Comparison of ENCODE assay signal across 8 cellular contexts in the genomic region with DNA sequence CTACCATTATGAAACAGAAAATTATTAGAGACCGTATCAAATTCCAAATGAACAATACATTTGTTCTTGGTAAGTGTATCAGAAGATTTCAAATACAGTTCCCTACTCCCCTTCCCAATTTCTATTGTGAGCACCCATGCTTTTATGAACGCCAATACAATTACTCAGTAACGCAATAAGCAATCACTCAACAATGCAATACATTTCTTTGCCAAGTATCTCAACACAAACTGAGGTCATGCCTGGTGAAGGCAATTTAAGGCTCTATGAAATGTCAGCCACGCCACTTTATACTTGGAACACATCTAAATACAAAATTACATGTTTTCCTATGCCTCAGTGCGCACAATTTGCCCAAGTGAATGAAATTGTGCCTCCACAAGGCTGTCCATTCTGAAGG. TPM values are rescaled to one million over a fixed set of nuclear protein-coding genes. Genes with fewer than 3 reads are reported as not detected.
DNase-seq lines count a peak whose midpoint lies in the region; ATAC-seq and TF ChIP-seq lines count a peak whose summit lies in the region.

No MANE protein-coding gene starts in this region.

- H3K4me3 Mint-ChIP-seq in CD14-positive monocyte (peak overlapping the region; percentile 83 to 89), nephron progenitor cell (peak overlapping the region; percentile 90)
- peak overlapping the region; percentile 13 to 80 for H3K4me3 Mint-ChIP-seq in effector memory CD8-positive, alpha-beta T cell

- no peak for TF ChIP-seq POLR2A in NB4 (IDR thresholded peaks at IDR 0.05; ENCODE audit: extremely low read depth, insufficient read length)

- no peak for DNase-seq in CD14-positive monocyte (ENCODE audit: low spot score)
- no peak for DNase-seq in NB4 (ENCODE audit: low read depth)
- DNase-seq in effector memory CD8-positive, alpha-beta T cell = no peak
- no peak for DNase-seq in nephron progenitor cell
- DNase-seq in NCI-H2196 treated with DMSO at 0.1 percent for 48 hours (lab: John Stamatoyannopoulos, UW; ENCODE audit: unreplicated experiment) = no peak
- DNase-seq in NCI-H2107 treated with DMSO at 0.1 percent for 48 hours (lab: John Stamatoyannopoulos, UW; ENCODE audit: unreplicated experiment) = no peak
- no peak for DNase-seq in A172 (ENCODE audit: low spot score)

- H3K4me1 Mint-ChIP-seq in CD14-positive monocyte = peaks cover 14% of the 10 kb centered on the region
- peaks cover 0 to 7% of the 10 kb centered on the region in 2 donors for H3K4me1 Mint-ChIP-seq in effector memory CD8-positive, alpha-beta T cell (ENCODE audit: low read depth in 2 of 2)
- peaks cover 23% of the 10 kb centered on the region for H3K4me1 Mint-ChIP-seq in nephron progenitor cell

- H3K27ac Mint-ChIP-seq in CD14-positive monocyte = peak overlapping the region in 4 of 7 donors; percentile 76 to 96 (median 86)
- peak overlapping the region in 1 of 2 donors; percentile 97 for H3K27ac Mint-ChIP-seq in effector memory CD8-positive, alpha-beta T cell
- no peak overlapping the region for H3K27ac Mint-ChIP-seq in nephron progenitor cell

- TF ChIP-seq CTCF in CD14-positive monocyte (IDR thresholded peaks at IDR 0.05) (no peak), NB4 (IDR thresholded peaks at IDR 0.05; ENCODE audit: low read depth, low read length) (no peak), nephron progenitor cell (IDR thresholded peaks at IDR 0.05) (no peak)

- H3K27me3 Mint-ChIP-seq in CD14-positive monocyte (ENCODE audit: low read depth in 3 of 3) = peaks cover 0 to 5% (median 0%) of the 10 kb centered on the region in 3 donors
- H3K27me3 Mint-ChIP-seq in effector memory CD8-positive, alpha-beta T cell = peaks cover 0 to 4% of the 10 kb centered on the region in 2 donors
- H3K27me3 Mint-ChIP-seq in nephron progenitor cell (ENCODE audit: low read depth, poor library complexity) = peaks cover 3% of the 10 kb centered on the region

- intact Hi-C loops in CD14-positive monocyte (cut with micrococcal nuclease) = no loop called here

- H3K36me3 Mint-ChIP-seq in CD14-positive monocyte = peaks cover 3 to 8% of the 10 kb centered on the region in 2 donors
- H3K36me3 Mint-ChIP-seq in effector memory CD8-positive, alpha-beta T cell (ENCODE audit: insufficient read depth) = peaks cover 13% of the 10 kb centered on the region
- H3K36me3 Mint-ChIP-seq in nephron progenitor cell (ENCODE audit: low read depth) = peaks cover 8% of the 10 kb centered on the region

- ATAC-seq in effector memory CD8-positive, alpha-beta T cell (replicated peaks) = no peak
- ATAC-seq in GM21619 (IDR thresholded peaks at IDR 0.05; ENCODE audit: unreplicated experiment) = no peak

- H3K9me3 Mint-ChIP-seq in CD14-positive monocyte (peaks cover 0 to 11% (median 5%) of the 10 kb centered on the region in 7 donors), nephron progenitor cell (no peaks in the 10 kb centered on the region)
- H3K9me3 Mint-ChIP-seq in effector memory CD8-positive, alpha-beta T cell = no peaks in the 10 kb centered on the region

- H3K4me3 ChIP-seq in NB4 (ENCODE audit: low read depth, low read length) = peak overlapping the region; percentile 88

RNA-seq across cellular contexts. Expression of gene PNPLA4, which starts 0.7 kb away (rescaled TPM):
- 10 to 100 TPM; 14.4 to 21.5 TPM for polyA plus RNA-seq in CD14-positive monocyte
- total RNA-seq in A172 (2014; rRNA removed; shearing (Covaris generic)) = not detected in 2 replicates
